In genomic region chr9:90939367-90939766, GRCh38 we compare ENCODE assay signal across 18 cellular contexts.
"Had no signal": no experiment of that assay in that cellular context is flagged by ENCODE, and none has a peak within 500 bp of the region (broad histone marks: within the 10 kb centered on the region; RNA-seq: fewer than 3 reads in every experiment).

No MANE protein-coding gene starts in this region.

- ATAC-seq: foreskin keratinocyte; lower lobe of right lung; natural killer cell treated with Interleukin-12 subunit alpha and Interleukin-12 subunit beta and Interleukin-15 and Interleukin-18, amount 100 ng/mL, for 72 hours; pancreas; right cardiac atrium; stimulated activated effector memory CD8-positive, alpha-beta T cell treated with anti-CD3 and anti-CD28 coated beads, Interleukin-12 subunit alpha, Interleukin-12 subunit beta, amount 100 ng/mL, for 72 hours; stimulated activated naive CD8-positive, alpha-beta T cell treated with anti-CD3 and anti-CD28 coated beads, Interleukin-15, Interleukin-2, amounts not matched to agents 100 U/mL and 50 U/mL, for 24 hours had no signal

- FAIRE-seq: keratinocyte, pancreas had no signal

- H3K27me3 ChIP-seq: neural progenitor cell, pancreas, suprapubic skin, thyroid gland had no signal

- DNase-seq: erythroblast; foreskin keratinocyte; immature natural killer cell; left ventricle myocardium inferior; lower lobe of right lung; occipital lobe; pancreas; right cardiac atrium; stimulated activated CD4-positive, alpha-beta T cell treated with anti-CD3 and anti-CD28 coated beads, Interleukin-4, amount 100 ng/mL, for 1 hour; stimulated activated CD8-positive, alpha-beta memory T cell treated with anti-CD3 and anti-CD28 coated beads, Interleukin-4, amount 100 ng/mL, for 48 hours; stimulated activated naive CD8-positive, alpha-beta T cell treated with anti-CD3 and anti-CD28 coated beads, Interleukin-15, Interleukin-2, amounts not matched to agents 100 U/mL and 50 U/mL, for 24 hours; thyroid gland had no signal

- H3K4me3 ChIP-seq: left ventricle myocardium inferior, lower lobe of right lung, neural progenitor cell, pancreas, smooth muscle cell, suprapubic skin, thyroid gland had no signal

- H3K9me3 ChIP-seq: lower lobe of right lung, pancreas, thyroid gland had no signal

- H3K27ac ChIP-seq: foreskin keratinocyte, left ventricle myocardium inferior, lower lobe of right lung, neural progenitor cell, pancreas, suprapubic skin, thyroid gland had no signal

- H3K36me3 ChIP-seq: left ventricle myocardium inferior, lower lobe of right lung, neural progenitor cell, pancreas, suprapubic skin, thyroid gland had no signal

- H3K4me1 ChIP-seq: left ventricle myocardium inferior, lower lobe of right lung, neural progenitor cell, pancreas had no signal
